10 cellular contexts compared by ENCODE assay signal in the genomic region with DNA sequence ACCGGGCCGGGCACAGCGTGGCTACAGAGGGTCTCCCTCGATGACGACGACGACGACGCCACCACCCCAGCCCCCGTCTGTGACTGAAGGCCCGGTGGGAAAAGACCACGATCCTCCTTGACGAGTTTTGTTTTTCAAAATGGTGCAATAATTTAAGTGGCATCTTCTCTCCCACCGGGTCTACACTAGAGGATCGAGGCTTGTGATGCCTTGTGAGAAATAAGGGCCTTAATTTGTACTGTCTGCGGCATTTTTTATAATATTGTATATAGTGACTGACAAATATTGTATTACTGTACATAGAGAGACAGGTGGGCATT. TPM values are rescaled to one million over a fixed set of nuclear protein-coding genes. Genes with fewer than 3 reads are reported as not detected.
DNase-seq lines count a peak whose midpoint lies in the region; ATAC-seq lines count a peak whose summit lies in the region.
"Had no signal": no experiment of that assay in that cellular context is flagged by ENCODE, and none has a peak within 500 bp of the region (broad histone marks: within the 10 kb centered on the region; RNA-seq: fewer than 3 reads in every experiment).

No MANE protein-coding gene starts in this region.

- H3K27me3 Mint-ChIP-seq in activated CD8-positive, alpha-beta memory T cell treated with anti-CD3 and anti-CD28 coated beads, Interleukin-2, amount 10 ng/mL, durations not matched to agents 7 days and 5 days, result peaks cover 41% of the 10 kb centered on the region
- peaks cover 12% of the 10 kb centered on the region for H3K27me3 Mint-ChIP-seq in activated T-helper 17 cell treated with anti-CD3 and anti-CD28 coated beads, Interleukin-2, amount 50 U/mL, for 72 hours
- peaks cover 51 to 77% (median 74%) of the 10 kb centered on the region in 3 donors for H3K27me3 Mint-ChIP-seq in immature natural killer cell (ENCODE audit: low read depth in 3 of 3)

- peaks cover 45% of the 10 kb centered on the region for H3K36me3 Mint-ChIP-seq in activated CD8-positive, alpha-beta memory T cell treated with anti-CD3 and anti-CD28 coated beads, Interleukin-2, amount 10 ng/mL, durations not matched to agents 7 days and 5 days
- H3K36me3 Mint-ChIP-seq in activated T-helper 17 cell treated with anti-CD3 and anti-CD28 coated beads, Interleukin-2, amount 50 U/mL, for 72 hours (ENCODE audit: low read depth), result peaks cover 30% of the 10 kb centered on the region
- H3K36me3 Mint-ChIP-seq in immature natural killer cell, result peaks cover 43 to 45% (median 45%) of the 10 kb centered on the region in 3 donors

- H3K27me3 ChIP-seq in subcutaneous abdominal adipose tissue (ENCODE audit: control insufficient read depth in 5 of 5, insufficient read depth in 4 of 5, low read length in 5 of 5), result peaks cover 0 to 3% (median 0%) of the 10 kb centered on the region in 5 donors

- H3K4me3 Mint-ChIP-seq in activated CD8-positive, alpha-beta memory T cell treated with anti-CD3 and anti-CD28 coated beads, Interleukin-2, amount 10 ng/mL, durations not matched to agents 7 days and 5 days, result peak overlapping the region; percentile 98
- H3K4me3 Mint-ChIP-seq in activated T-helper 17 cell treated with anti-CD3 and anti-CD28 coated beads, Interleukin-2, amount 50 U/mL, for 72 hours, result peak overlapping the region; percentile 84
- peak overlapping the region; percentile 93 to 100 (median 100) for H3K4me3 Mint-ChIP-seq in immature natural killer cell

- peaks cover 11 to 50% (median 40%) of the 10 kb centered on the region in 5 donors for H3K4me1 ChIP-seq in subcutaneous abdominal adipose tissue (ENCODE audit: control insufficient read depth in 5 of 5, insufficient read depth in 5 of 5, low read length in 5 of 5)

- no peaks in the 10 kb centered on the region for H3K9me3 ChIP-seq in subcutaneous abdominal adipose tissue (ENCODE audit: control insufficient read depth in 5 of 5, low read length in 5 of 5)

- peak overlapping the region; percentile 90 for H3K27ac ChIP-seq in subcutaneous abdominal adipose tissue (ENCODE audit: low read depth, low read length)
- H3K27ac ChIP-seq: cardiac muscle cell had no signal

- no peak for ATAC-seq in activated CD8-positive, alpha-beta memory T cell treated with anti-CD3 and anti-CD28 coated beads, Interleukin-2, amount 10 ng/mL, durations not matched to agents 7 days and 5 days
- no peak for ATAC-seq in activated T-helper 17 cell treated with anti-CD3 and anti-CD28 coated beads, Interleukin-2, amount 50 U/mL, for 72 hours (replicated peaks)

- peaks cover 71% of the 10 kb centered on the region for H3K4me1 Mint-ChIP-seq in activated CD8-positive, alpha-beta memory T cell treated with anti-CD3 and anti-CD28 coated beads, Interleukin-2, amount 10 ng/mL, durations not matched to agents 7 days and 5 days
- H3K4me1 Mint-ChIP-seq in activated T-helper 17 cell treated with anti-CD3 and anti-CD28 coated beads, Interleukin-2, amount 50 U/mL, for 72 hours, result peaks cover 35% of the 10 kb centered on the region
- H3K4me1 Mint-ChIP-seq in immature natural killer cell, result peaks cover 45 to 52% of the 10 kb centered on the region in 2 donors

- H3K4me3 ChIP-seq in subcutaneous abdominal adipose tissue (ENCODE audit: low read depth in 1 of 5, low read length in 5 of 5), result peak overlapping the region; percentile 79 to 98 (median 97)

- CTCF ChIA-PET in activated CD8-positive, alpha-beta memory T cell treated with anti-CD3 and anti-CD28 coated beads, Interleukin-2, amount 10 ng/mL, durations not matched to agents 7 days and 5 days (lab: Charles Lee), result interaction anchor here (2.4 to 31.2 kb wide), 4 partner anchors 13 to 79 kb away, joined by 14 to 449 read pairs (median 59); no protein-coding TSS in a partner anchor

- peak overlapping the region; percentile 88 for H3K27ac Mint-ChIP-seq in activated CD8-positive, alpha-beta memory T cell treated with anti-CD3 and anti-CD28 coated beads, Interleukin-2, amount 10 ng/mL, durations not matched to agents 7 days and 5 days
- no peak overlapping the region for H3K27ac Mint-ChIP-seq in activated T-helper 17 cell treated with anti-CD3 and anti-CD28 coated beads, Interleukin-2, amount 50 U/mL, for 72 hours
- peak overlapping the region; percentile 96 to 99 (median 96) for H3K27ac Mint-ChIP-seq in immature natural killer cell

- no peak for DNase-seq in activated CD8-positive, alpha-beta memory T cell treated with anti-CD3 and anti-CD28 coated beads, Interleukin-2, amount 10 ng/mL, durations not matched to agents 7 days and 5 days
- DNase-seq in activated CD8-positive, alpha-beta memory T cell treated with anti-CD3 and anti-CD28 coated beads for 24 hours, result no peak
- DNase-seq in immature natural killer cell (no peak), COLO829 (ENCODE audit: low spot score) (no peak), CD1c-positive myeloid dendritic cell (ENCODE audit: extremely low spot score) (no peak), NCI-H1417 (lab: John Stamatoyannopoulos, UW) (no peak)
- DNase-seq: NCI-H1436 had no signal

- no peaks in the 10 kb centered on the region for H3K9me3 Mint-ChIP-seq in activated CD8-positive, alpha-beta memory T cell treated with anti-CD3 and anti-CD28 coated beads, Interleukin-2, amount 10 ng/mL, durations not matched to agents 7 days and 5 days (ENCODE audit: low read depth)
- no peaks in the 10 kb centered on the region for H3K9me3 Mint-ChIP-seq in activated T-helper 17 cell treated with anti-CD3 and anti-CD28 coated beads, Interleukin-2, amount 50 U/mL, for 72 hours
- H3K9me3 Mint-ChIP-seq in immature natural killer cell, result peaks cover 0 to 9% (median 1%) of the 10 kb centered on the region in 6 donors

- peaks cover 0 to 34% (median 26%) of the 10 kb centered on the region in 5 donors for H3K36me3 ChIP-seq in subcutaneous abdominal adipose tissue (ENCODE audit: control insufficient read depth in 5 of 5, insufficient read depth in 5 of 5, low read length in 5 of 5)

- peak overlapping the region in 4 of 5 donors; percentile 71 to 89 (median 79) for H3K9ac ChIP-seq in subcutaneous abdominal adipose tissue (ENCODE audit: low read length in 5 of 5)

RNA-seq across cellular contexts. Expression of a gene that starts 2.5 kb away (rescaled TPM):
- total RNA-seq in activated CD8-positive, alpha-beta memory T cell treated with anti-CD3 and anti-CD28 coated beads, Interleukin-2, amount 10 ng/mL, durations not matched to agents 7 days and 5 days, result 100 to 1,000 TPM in 1 of 2 experiments, 10 to 100 TPM in 1; 62.1 to 124 TPM
- total RNA-seq in activated T-helper 17 cell treated with anti-CD3 and anti-CD28 coated beads, Interleukin-2, amount 50 U/mL, for 72 hours, result 1 to 10 TPM; 1.9 to 9.9 TPM
- 100 to 1,000 TPM in 1 of 3 donors, 10 to 100 TPM in 2; 55.0 to 102 (median 91.0) TPM for polyA plus RNA-seq in immature natural killer cell

Comparison
In these comparisons a context has a peak if more than half of its experiments do, and no peak if none do; other contexts are left out.
1. RNA of a gene that starts 2.5 kb away (total RNA-seq): 62.1 to 124 TPM in activated CD8-positive, alpha-beta memory T cell treated with anti-CD3 and anti-CD28 coated beads, Interleukin-2, amount 10 ng/mL, durations not matched to agents 7 days and 5 days; 1.9 to 9.9 TPM in activated T-helper 17 cell treated with anti-CD3 and anti-CD28 coated beads, Interleukin-2, amount 50 U/mL, for 72 hours; every median in the first group is over 4 times any median in the second.
2. Peak in every context shown above with its lines, with median percentiles within 50 percentile points of each other: H3K4me3 Mint-ChIP-seq.